ENCODE assay signal across 1 cellular context in the genomic region with DNA sequence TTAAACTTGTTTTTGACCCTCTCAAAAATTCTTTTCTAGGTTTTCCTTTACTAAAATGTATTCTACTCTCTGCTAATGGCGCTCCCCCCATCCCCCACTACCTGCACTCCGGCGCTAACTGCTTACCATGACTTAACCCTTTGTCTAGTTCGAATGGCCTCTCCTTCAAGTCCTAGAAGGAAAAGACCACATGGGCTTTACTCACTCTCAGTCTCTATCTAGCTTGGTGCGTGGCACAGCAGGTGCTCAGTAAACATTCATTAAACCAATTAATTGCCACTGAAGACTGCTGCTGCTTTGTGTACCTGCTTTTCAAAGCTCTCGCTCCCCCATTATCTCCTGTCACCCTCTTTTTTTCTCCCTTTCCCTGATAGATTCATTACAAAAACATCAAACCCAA.
TF ChIP-seq lines count a peak whose summit lies in the region.

No MANE protein-coding gene starts in this region.

TF ChIP-seq in H1, 55 proteins besides CTCF, POLR2A, EP300 and RAD21 (continued from another document):
- TF ChIP-seq, protein P1, sequence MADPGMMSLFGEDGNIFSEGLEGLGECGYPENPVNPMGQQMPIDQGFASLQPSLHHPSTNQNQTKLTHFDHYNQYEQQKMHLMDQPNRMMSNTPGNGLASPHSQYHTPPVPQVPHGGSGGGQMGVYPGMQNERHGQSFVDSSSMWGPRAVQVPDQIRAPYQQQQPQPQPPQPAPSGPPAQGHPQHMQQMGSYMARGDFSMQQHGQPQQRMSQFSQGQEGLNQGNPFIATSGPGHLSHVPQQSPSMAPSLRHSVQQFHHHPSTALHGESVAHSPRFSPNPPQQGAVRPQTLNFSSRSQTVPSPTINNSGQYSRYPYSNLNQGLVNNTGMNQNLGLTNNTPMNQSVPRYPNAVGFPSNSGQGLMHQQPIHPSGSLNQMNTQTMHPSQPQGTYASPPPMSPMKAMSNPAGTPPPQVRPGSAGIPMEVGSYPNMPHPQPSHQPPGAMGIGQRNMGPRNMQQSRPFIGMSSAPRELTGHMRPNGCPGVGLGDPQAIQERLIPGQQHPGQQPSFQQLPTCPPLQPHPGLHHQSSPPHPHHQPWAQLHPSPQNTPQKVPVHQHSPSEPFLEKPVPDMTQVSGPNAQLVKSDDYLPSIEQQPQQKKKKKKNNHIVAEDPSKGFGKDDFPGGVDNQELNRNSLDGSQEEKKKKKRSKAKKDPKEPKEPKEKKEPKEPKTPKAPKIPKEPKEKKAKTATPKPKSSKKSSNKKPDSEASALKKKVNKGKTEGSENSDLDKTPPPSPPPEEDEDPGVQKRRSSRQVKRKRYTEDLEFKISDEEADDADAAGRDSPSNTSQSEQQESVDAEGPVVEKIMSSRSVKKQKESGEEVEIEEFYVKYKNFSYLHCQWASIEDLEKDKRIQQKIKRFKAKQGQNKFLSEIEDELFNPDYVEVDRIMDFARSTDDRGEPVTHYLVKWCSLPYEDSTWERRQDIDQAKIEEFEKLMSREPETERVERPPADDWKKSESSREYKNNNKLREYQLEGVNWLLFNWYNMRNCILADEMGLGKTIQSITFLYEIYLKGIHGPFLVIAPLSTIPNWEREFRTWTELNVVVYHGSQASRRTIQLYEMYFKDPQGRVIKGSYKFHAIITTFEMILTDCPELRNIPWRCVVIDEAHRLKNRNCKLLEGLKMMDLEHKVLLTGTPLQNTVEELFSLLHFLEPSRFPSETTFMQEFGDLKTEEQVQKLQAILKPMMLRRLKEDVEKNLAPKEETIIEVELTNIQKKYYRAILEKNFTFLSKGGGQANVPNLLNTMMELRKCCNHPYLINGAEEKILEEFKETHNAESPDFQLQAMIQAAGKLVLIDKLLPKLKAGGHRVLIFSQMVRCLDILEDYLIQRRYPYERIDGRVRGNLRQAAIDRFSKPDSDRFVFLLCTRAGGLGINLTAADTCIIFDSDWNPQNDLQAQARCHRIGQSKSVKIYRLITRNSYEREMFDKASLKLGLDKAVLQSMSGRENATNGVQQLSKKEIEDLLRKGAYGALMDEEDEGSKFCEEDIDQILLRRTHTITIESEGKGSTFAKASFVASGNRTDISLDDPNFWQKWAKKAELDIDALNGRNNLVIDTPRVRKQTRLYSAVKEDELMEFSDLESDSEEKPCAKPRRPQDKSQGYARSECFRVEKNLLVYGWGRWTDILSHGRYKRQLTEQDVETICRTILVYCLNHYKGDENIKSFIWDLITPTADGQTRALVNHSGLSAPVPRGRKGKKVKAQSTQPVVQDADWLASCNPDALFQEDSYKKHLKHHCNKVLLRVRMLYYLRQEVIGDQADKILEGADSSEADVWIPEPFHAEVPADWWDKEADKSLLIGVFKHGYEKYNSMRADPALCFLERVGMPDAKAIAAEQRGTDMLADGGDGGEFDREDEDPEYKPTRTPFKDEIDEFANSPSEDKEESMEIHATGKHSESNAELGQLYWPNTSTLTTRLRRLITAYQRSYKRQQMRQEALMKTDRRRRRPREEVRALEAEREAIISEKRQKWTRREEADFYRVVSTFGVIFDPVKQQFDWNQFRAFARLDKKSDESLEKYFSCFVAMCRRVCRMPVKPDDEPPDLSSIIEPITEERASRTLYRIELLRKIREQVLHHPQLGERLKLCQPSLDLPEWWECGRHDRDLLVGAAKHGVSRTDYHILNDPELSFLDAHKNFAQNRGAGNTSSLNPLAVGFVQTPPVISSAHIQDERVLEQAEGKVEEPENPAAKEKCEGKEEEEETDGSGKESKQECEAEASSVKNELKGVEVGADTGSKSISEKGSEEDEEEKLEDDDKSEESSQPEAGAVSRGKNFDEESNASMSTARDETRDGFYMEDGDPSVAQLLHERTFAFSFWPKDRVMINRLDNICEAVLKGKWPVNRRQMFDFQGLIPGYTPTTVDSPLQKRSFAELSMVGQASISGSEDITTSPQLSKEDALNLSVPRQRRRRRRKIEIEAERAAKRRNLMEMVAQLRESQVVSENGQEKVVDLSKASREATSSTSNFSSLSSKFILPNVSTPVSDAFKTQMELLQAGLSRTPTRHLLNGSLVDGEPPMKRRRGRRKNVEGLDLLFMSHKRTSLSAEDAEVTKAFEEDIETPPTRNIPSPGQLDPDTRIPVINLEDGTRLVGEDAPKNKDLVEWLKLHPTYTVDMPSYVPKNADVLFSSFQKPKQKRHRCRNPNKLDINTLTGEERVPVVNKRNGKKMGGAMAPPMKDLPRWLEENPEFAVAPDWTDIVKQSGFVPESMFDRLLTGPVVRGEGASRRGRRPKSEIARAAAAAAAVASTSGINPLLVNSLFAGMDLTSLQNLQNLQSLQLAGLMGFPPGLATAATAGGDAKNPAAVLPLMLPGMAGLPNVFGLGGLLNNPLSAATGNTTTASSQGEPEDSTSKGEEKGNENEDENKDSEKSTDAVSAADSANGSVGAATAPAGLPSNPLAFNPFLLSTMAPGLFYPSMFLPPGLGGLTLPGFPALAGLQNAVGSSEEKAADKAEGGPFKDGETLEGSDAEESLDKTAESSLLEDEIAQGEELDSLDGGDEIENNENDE (IDR thresholded peaks at IDR 0.05; ENCODE audit: insufficient replicate concordance, low read length), result peak; percentile 76
- TF ChIP-seq MAFK (IDR thresholded peaks at IDR 0.05; ENCODE audit: low read depth, low read length) (0 out of 2 replicates have a peak, but pooled peaks have one; percentile 17), ASH2L (IDR thresholded peaks at IDR 0.05; ENCODE audit: low read length) (peak; percentile 41), TCF12 (IDR thresholded peaks at IDR 0.05; ENCODE audit: low read depth, low read length) (peak; percentile 90), HDAC6 (IDR thresholded peaks at IDR 0.05; ENCODE audit: low read depth, low read length) (no peak)
